37 cellular contexts compared by ENCODE assay signal in the genomic region with DNA sequence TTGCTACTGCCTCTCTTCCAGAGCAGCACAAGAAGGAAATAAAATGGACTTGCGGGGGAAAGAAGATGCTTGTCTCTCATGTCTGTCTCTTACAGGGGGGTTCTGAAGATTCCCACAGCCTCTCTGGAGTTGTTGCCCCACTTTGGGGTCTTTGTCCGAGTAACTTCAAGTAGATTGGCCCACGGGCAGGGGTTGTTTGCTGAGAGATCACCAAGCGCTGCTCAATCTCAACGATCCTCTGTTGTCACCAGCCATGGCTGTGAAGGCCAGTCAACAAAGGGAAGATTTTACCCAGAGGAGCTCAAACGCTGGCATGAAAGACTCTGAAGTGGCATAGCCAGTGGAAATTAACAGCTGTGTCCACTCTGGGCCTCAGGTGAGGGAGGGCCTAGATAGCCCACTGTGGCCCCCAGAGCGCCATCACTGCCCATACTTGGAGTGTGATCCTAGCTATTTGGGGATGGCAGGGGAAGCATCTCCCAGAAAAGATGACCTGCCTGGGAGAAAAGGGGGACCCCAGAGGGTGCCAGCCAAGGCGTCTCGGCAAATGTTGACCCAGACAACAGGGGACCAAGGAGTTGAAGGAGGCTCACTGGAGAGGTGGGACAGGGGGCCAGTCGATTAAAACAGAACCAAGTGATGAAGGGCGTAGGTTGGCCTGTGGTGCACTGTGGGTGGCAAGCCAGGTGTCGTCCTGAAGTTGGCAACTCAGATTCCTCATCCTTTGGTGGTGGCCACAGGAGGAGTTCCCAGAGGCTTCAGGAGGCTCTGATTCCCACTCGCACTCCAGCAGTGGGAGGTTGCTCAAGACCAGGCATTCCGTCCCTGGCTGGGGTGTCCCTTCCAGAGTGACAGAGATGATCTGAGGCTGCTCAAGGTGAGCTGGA. TPM values are rescaled to one million over a fixed set of nuclear protein-coding genes. Genes with fewer than 3 reads are reported as not detected.
"Had no signal": no experiment of that assay in that cellular context is flagged by ENCODE, and none has a peak within 500 bp of the region (broad histone marks: within the 10 kb centered on the region; RNA-seq: fewer than 3 reads in every experiment).

No MANE protein-coding gene starts in this region.

- H3K36me3 Mint-ChIP-seq: activated CD4-positive, alpha-beta memory T cell treated with anti-CD3 and anti-CD28 coated beads for 36 hours; activated CD8-positive, alpha-beta memory T cell treated with anti-CD3 and anti-CD28 coated beads, Interleukin-2, amount 10 ng/mL, durations not matched to agents 7 days and 5 days; activated naive CD4-positive, alpha-beta T cell treated with anti-CD3 and anti-CD28 coated beads, Interleukin-2, amount 50 U/mL, for 24 hours; activated naive CD8-positive, alpha-beta T cell treated with anti-CD3 and anti-CD28 coated beads for 36 hours; brain had no signal

- H3K9me3 Mint-ChIP-seq: activated CD4-positive, alpha-beta memory T cell treated with anti-CD3 and anti-CD28 coated beads for 36 hours; activated CD4-positive, alpha-beta T cell treated with anti-CD3 and anti-CD28 coated beads, Interleukin-2, amount 10 ng/mL, durations not matched to agents 24 days and 14 days; activated naive CD4-positive, alpha-beta T cell treated with anti-CD3 and anti-CD28 coated beads for 36 hours; activated naive CD4-positive, alpha-beta T cell treated with anti-CD3 and anti-CD28 coated beads, Interleukin-2, amount 50 U/mL, for 24 hours; activated naive CD8-positive, alpha-beta T cell treated with anti-CD3 and anti-CD28 coated beads for 36 hours; activated naive CD8-positive, alpha-beta T cell treated with anti-CD3 and anti-CD28 coated beads, Interleukin-2, amount 50 U/mL, for 24 hours; activated T-helper 1 cell treated with anti-CD3 and anti-CD28 coated beads, Interleukin-12 subunit alpha, Interleukin-12 subunit beta, Interleukin-2, Interleukin-4 antibody, amounts not matched to agents 30 ng/mL and 10 ng/mL and 1 ng/mL, durations not matched to agents 14 hours and 24 hours and 36 hours; activated T-helper 2 cell treated with anti-CD3 and anti-CD28 coated beads, Interferon-gamma antibody, Interleukin-2, Interleukin-4, amounts not matched to agents 10 μg/mL and 5 μg/mL and 100 μg/mL, durations not matched to agents 14 hours and 24 hours and 36 hours; dendritic cell treated with granulocyte-macrophage colony-stimulating factor and Interleukin-4, amounts not matched to agents 40 ng/mL and 50 ng/mL, for 4 days had no signal

- H3K27ac ChIP-seq: adrenal gland, breast epithelium, cardiac muscle cell, coronary artery, dorsolateral prefrontal cortex, esophagus muscularis mucosa, gastroesophageal sphincter had no signal

- H3K9me3 ChIP-seq: adrenal gland, breast epithelium, esophagus muscularis mucosa, gastroesophageal sphincter had no signal

- H3K4me1 Mint-ChIP-seq: activated CD4-positive, alpha-beta T cell treated with anti-CD3 and anti-CD28 coated beads for 36 hours; activated CD4-positive, alpha-beta T cell treated with anti-CD3 and anti-CD28 coated beads, Interleukin-2, amount 10 ng/mL, durations not matched to agents 24 days and 14 days; activated CD8-positive, alpha-beta memory T cell treated with anti-CD3 and anti-CD28 coated beads, Interleukin-2, amount 10 ng/mL, durations not matched to agents 7 days and 5 days; activated naive CD4-positive, alpha-beta T cell treated with anti-CD3 and anti-CD28 coated beads, Interleukin-2, amount 50 U/mL, for 24 hours; activated naive CD8-positive, alpha-beta T cell treated with anti-CD3 and anti-CD28 coated beads for 36 hours; activated naive CD8-positive, alpha-beta T cell treated with anti-CD3 and anti-CD28 coated beads, Interleukin-2, amount 50 U/mL, for 24 hours; brain had no signal

- H3K4me3 ChIP-seq: adrenal gland, breast epithelium, cardiac muscle cell, coronary artery, dorsolateral prefrontal cortex, esophagus muscularis mucosa, gastroesophageal sphincter had no signal

- H3K27ac Mint-ChIP-seq: activated CD4-positive, alpha-beta memory T cell treated with anti-CD3 and anti-CD28 coated beads for 36 hours; activated CD4-positive, alpha-beta T cell treated with anti-CD3 and anti-CD28 coated beads for 36 hours; activated CD4-positive, alpha-beta T cell treated with anti-CD3 and anti-CD28 coated beads, Interleukin-2, amount 10 ng/mL, durations not matched to agents 24 days and 14 days; activated CD8-positive, alpha-beta memory T cell treated with anti-CD3 and anti-CD28 coated beads, Interleukin-2, amount 10 ng/mL, durations not matched to agents 7 days and 5 days; activated CD8-positive, alpha-beta T cell treated with anti-CD3 and anti-CD28 coated beads, Interleukin-2, amount 10 ng/mL, durations not matched to agents 7 days and 5 days; activated naive CD4-positive, alpha-beta T cell treated with anti-CD3 and anti-CD28 coated beads for 36 hours; activated naive CD4-positive, alpha-beta T cell treated with anti-CD3 and anti-CD28 coated beads, Interleukin-2, amount 50 U/mL, for 24 hours; activated naive CD8-positive, alpha-beta T cell treated with anti-CD3 and anti-CD28 coated beads for 36 hours; activated naive CD8-positive, alpha-beta T cell treated with anti-CD3 and anti-CD28 coated beads, Interleukin-2, amount 50 U/mL, for 24 hours; activated T-helper 1 cell treated with anti-CD3 and anti-CD28 coated beads, Interleukin-12 subunit alpha, Interleukin-12 subunit beta, Interleukin-2, Interleukin-4 antibody, amounts not matched to agents 30 ng/mL and 10 ng/mL and 1 ng/mL, durations not matched to agents 14 hours and 24 hours and 36 hours; activated T-helper 2 cell treated with anti-CD3 and anti-CD28 coated beads, Interferon-gamma antibody, Interleukin-2, Interleukin-4, amounts not matched to agents 10 μg/mL and 5 μg/mL and 100 μg/mL, durations not matched to agents 14 hours and 24 hours and 36 hours; brain; dendritic cell treated with granulocyte-macrophage colony-stimulating factor and Interleukin-4, amounts not matched to agents 40 ng/mL and 50 ng/mL, for 4 days had no signal

- ATAC-seq: activated CD4-positive, alpha-beta T cell treated with anti-CD3 and anti-CD28 coated beads for 36 hours; activated CD8-positive, alpha-beta memory T cell treated with anti-CD3 and anti-CD28 coated beads, Interleukin-2, amount 10 ng/mL, durations not matched to agents 7 days and 5 days; activated CD8-positive, alpha-beta T cell treated with anti-CD3 and anti-CD28 coated beads, Interleukin-2, amount 10 ng/mL, durations not matched to agents 7 days and 5 days; activated naive CD8-positive, alpha-beta T cell treated with anti-CD3 and anti-CD28 coated beads, Interleukin-2, amount 50 U/mL, for 24 hours; gastroesophageal sphincter had no signal

- H3K4me3 Mint-ChIP-seq: activated CD4-positive, alpha-beta memory T cell treated with anti-CD3 and anti-CD28 coated beads for 36 hours; activated CD4-positive, alpha-beta T cell treated with anti-CD3 and anti-CD28 coated beads for 36 hours; activated CD4-positive, alpha-beta T cell treated with anti-CD3 and anti-CD28 coated beads, Interleukin-2, amount 10 ng/mL, durations not matched to agents 24 days and 14 days; activated CD8-positive, alpha-beta memory T cell treated with anti-CD3 and anti-CD28 coated beads, Interleukin-2, amount 10 ng/mL, durations not matched to agents 7 days and 5 days; activated CD8-positive, alpha-beta T cell treated with anti-CD3 and anti-CD28 coated beads, Interleukin-2, amount 10 ng/mL, durations not matched to agents 7 days and 5 days; activated naive CD4-positive, alpha-beta T cell treated with anti-CD3 and anti-CD28 coated beads for 36 hours; activated naive CD4-positive, alpha-beta T cell treated with anti-CD3 and anti-CD28 coated beads, Interleukin-2, amount 50 U/mL, for 24 hours; activated naive CD8-positive, alpha-beta T cell treated with anti-CD3 and anti-CD28 coated beads for 36 hours; activated naive CD8-positive, alpha-beta T cell treated with anti-CD3 and anti-CD28 coated beads, Interleukin-2, amount 50 U/mL, for 24 hours; activated T-helper 1 cell treated with anti-CD3 and anti-CD28 coated beads, Interleukin-12 subunit alpha, Interleukin-12 subunit beta, Interleukin-2, Interleukin-4 antibody, amounts not matched to agents 30 ng/mL and 10 ng/mL and 1 ng/mL, durations not matched to agents 14 hours and 24 hours and 36 hours; brain; dendritic cell treated with granulocyte-macrophage colony-stimulating factor and Interleukin-4, amounts not matched to agents 40 ng/mL and 50 ng/mL, for 4 days had no signal

- H3K27me3 ChIP-seq: adrenal gland, breast epithelium, cardiac muscle cell, dorsolateral prefrontal cortex had no signal

- DNase-seq: activated CD4-positive, alpha-beta memory T cell treated with anti-CD3 and anti-CD28 coated beads for 36 hours; activated CD4-positive, alpha-beta T cell treated with anti-CD3 and anti-CD28 coated beads for 36 hours; activated CD4-positive, alpha-beta T cell treated with anti-CD3 and anti-CD28 coated beads, Interleukin-2, amount 10 ng/mL, durations not matched to agents 24 days and 14 days; activated CD4-positive, CD25-positive, alpha-beta regulatory T cell; activated CD4-positive, CD25-positive, alpha-beta regulatory T cell treated with anti-CD3 and anti-CD28 coated beads, Interleukin-2, amount 50 U/mL, for 72 hours; activated CD8-positive, alpha-beta memory T cell treated with anti-CD3 and anti-CD28 coated beads, Interleukin-2, amount 10 ng/mL, durations not matched to agents 7 days and 5 days; activated CD8-positive, alpha-beta memory T cell treated with anti-CD3 and anti-CD28 coated beads, Interleukin-2, amount 50 U/mL, for 4 hours; activated CD8-positive, alpha-beta T cell treated with anti-CD3 and anti-CD28 coated beads, Interleukin-2, amount 10 ng/mL, durations not matched to agents 7 days and 5 days; activated effector memory CD4-positive, alpha-beta T cell treated with anti-CD3 and anti-CD28 coated beads, Interleukin-2, amount 50 U/mL, for 16 hours; activated naive CD4-positive, alpha-beta T cell treated with anti-CD3 and anti-CD28 coated beads for 36 hours; activated naive CD8-positive, alpha-beta T cell treated with anti-CD3 and anti-CD28 coated beads for 36 hours; activated naive CD8-positive, alpha-beta T cell treated with anti-CD3 and anti-CD28 coated beads, Interleukin-2, amount 50 U/mL, for 24 hours; activated T-cell treated with anti-CD3 and anti-CD28 coated beads, Interleukin-2, amount 50 U/mL, for 1 hour; activated T-cell treated with anti-CD3 and anti-CD28 coated beads, Interleukin-2, amount 50 U/mL, for 48 hours; adrenal gland; amygdala; aorta; central memory CD4-positive, alpha-beta T cell; cerebellar nuclear complex; dorsolateral prefrontal cortex; effector memory CD4-positive, alpha-beta T cell; erythroblast; foreskin melanocyte; head of caudate nucleus; T-helper 2 cell had no signal

- H3K4me1 ChIP-seq: adrenal gland, breast epithelium, esophagus muscularis mucosa, gastroesophageal sphincter had no signal

- H3K36me3 ChIP-seq: adrenal gland, breast epithelium, cardiac muscle cell, esophagus muscularis mucosa, gastroesophageal sphincter had no signal

RNA-seq across cellular contexts. Expression of a gene that starts 28.0 kb away (rescaled TPM):
- total RNA-seq: activated CD4-positive, alpha-beta memory T cell treated with anti-CD3 and anti-CD28 coated beads for 36 hours; activated CD4-positive, alpha-beta T cell treated with anti-CD3 and anti-CD28 coated beads for 36 hours; activated CD4-positive, alpha-beta T cell treated with anti-CD3 and anti-CD28 coated beads, Interleukin-2, amount 10 ng/mL, durations not matched to agents 24 days and 14 days; activated CD8-positive, alpha-beta memory T cell treated with anti-CD3 and anti-CD28 coated beads for 36 hours; activated CD8-positive, alpha-beta memory T cell treated with anti-CD3 and anti-CD28 coated beads, Interleukin-2, amount 10 ng/mL, durations not matched to agents 7 days and 5 days; activated CD8-positive, alpha-beta T cell treated with anti-CD3 and anti-CD28 coated beads, Interleukin-2, amount 10 ng/mL, durations not matched to agents 7 days and 5 days; activated naive CD4-positive, alpha-beta T cell treated with anti-CD3 and anti-CD28 coated beads for 36 hours; activated naive CD8-positive, alpha-beta T cell treated with anti-CD3 and anti-CD28 coated beads for 36 hours; activated T-helper 1 cell treated with anti-CD3 and anti-CD28 coated beads, Interleukin-12 subunit alpha, Interleukin-12 subunit beta, Interleukin-2, Interleukin-4 antibody, amounts not matched to agents 30 ng/mL and 10 ng/mL and 1 ng/mL, durations not matched to agents 14 hours and 24 hours and 36 hours; activated T-helper 2 cell treated with anti-CD3 and anti-CD28 coated beads, Interferon-gamma antibody, Interleukin-2, Interleukin-4, amounts not matched to agents 10 μg/mL and 5 μg/mL and 100 μg/mL, durations not matched to agents 14 hours and 24 hours and 36 hours; T-helper 1 cell treated with Interleukin-12 subunit alpha and Interleukin-12 subunit beta and Interleukin-4 antibody, amounts not matched to agents 30 ng/mL and 1 ng/mL, for 36 hours had no signal
- polyA plus RNA-seq: aorta had no signal
